ENCODE assay signal across 8 cellular contexts in the genomic region with DNA sequence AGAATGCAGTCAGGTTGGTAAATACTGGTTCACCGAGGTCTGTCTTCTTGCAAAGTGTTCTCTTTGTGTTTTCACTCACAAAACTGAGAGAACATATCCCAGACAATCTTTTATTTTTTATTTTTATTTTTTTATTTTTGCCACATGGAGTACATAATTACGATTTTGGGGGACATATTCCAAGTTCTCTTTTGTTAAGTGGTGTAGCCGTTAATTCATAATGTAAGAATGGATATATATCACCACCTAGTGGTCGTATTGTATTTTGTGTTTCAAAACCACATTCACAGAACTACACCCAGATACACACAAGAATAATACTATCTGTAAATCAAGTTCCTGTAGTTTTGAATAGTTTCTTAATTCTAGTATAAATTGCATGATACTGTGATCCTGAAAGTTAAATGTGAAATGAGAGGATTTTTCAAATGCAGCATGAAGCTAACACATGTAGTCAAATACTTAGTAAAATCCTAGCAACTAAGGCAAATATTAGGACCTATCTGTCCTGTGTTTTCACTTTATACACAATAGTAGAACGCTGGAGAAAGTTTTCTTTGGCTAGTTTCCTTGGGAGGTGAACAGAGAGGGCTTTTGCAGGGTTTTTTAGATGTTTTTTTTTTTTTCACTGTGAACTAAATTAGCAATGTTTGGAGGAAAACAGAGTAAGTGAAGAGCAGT.
DNase-seq lines count a peak whose midpoint lies in the region; ATAC-seq, FAIRE-seq and TF ChIP-seq lines count a peak whose summit lies in the region.

No MANE protein-coding gene starts in this region.

- FAIRE-seq in GM12891 (lab: Jason Lieb, UNC), result peak; percentile 90

- H3K36me3 ChIP-seq in Panc1 (ENCODE audit: control insufficient read depth, insufficient read depth, low read length) (no peaks in the 10 kb centered on the region), neural progenitor cell (no peaks in the 10 kb centered on the region)

- H3K27ac ChIP-seq in Panc1 (ENCODE audit: low read length) (no peak overlapping the region), neural progenitor cell (no peak overlapping the region)

- no peaks in the 10 kb centered on the region for H3F3A ChIP-seq in neural progenitor cell (ENCODE audit: low read depth)

- no peaks in the 10 kb centered on the region for H3K27me3 Mint-ChIP-seq in neural progenitor cell (ENCODE audit: insufficient read depth, low read depth)

- CTCF ChIA-PET in Panc1 (lab: Charles Lee), result no interaction called here

- no peak overlapping the region for H3K27ac Mint-ChIP-seq in neural progenitor cell

- TF ChIP-seq CTCF in Panc1 (IDR thresholded peaks at IDR 0.05) (peak; percentile 51; the same call in 1 of the 2 replicates), epithelial cell of esophagus (IDR thresholded peaks at IDR 0.05; ENCODE audit: insufficient read depth, low read depth, low read length, missing control alignments) (peak; percentile 46), neural progenitor cell (IDR thresholded peaks at IDR 0.05) (peak; percentile 77), lower leg skin (IDR thresholded peaks at IDR 0.05) (peak in 1 of 3 donors; percentile 27)

- no peaks in the 10 kb centered on the region for H4K20me1 ChIP-seq in neural progenitor cell (ENCODE audit: low read depth)

- in situ Hi-C loops in Panc1 (cut with HindIII; ENCODE audit: low pct_unique_long_range_greater_than_20kb, low sequenced_read_pairs), result no loop called here

- ATAC-seq in HG03565 (IDR thresholded peaks at IDR 0.05; ENCODE audit: unreplicated experiment) (peak; percentile 59), Panc1 (peak; percentile 62; the same call in 1 of the 2 replicates), HG03135 (IDR thresholded peaks at IDR 0.05; ENCODE audit: unreplicated experiment) (no peak)

- H3K9me3 Mint-ChIP-seq in neural progenitor cell, result no peaks in the 10 kb centered on the region

- H3K4me1 ChIP-seq in Panc1 (ENCODE audit: control insufficient read depth, insufficient read depth, low read length) (no peaks in the 10 kb centered on the region), neural progenitor cell (peaks cover 14% of the 10 kb centered on the region)

- no peak for TF ChIP-seq POLR2A in GM12891 (IDR thresholded peaks at IDR 0.05; ENCODE audit: low read depth, low read length)
- no peak for TF ChIP-seq POLR2A in lower leg skin (IDR thresholded peaks at IDR 0.05)

- POLR2A ChIA-PET in Panc1 (lab: Charles Lee), result no interaction called here

- peaks cover 36% of the 10 kb centered on the region for H3K36me3 Mint-ChIP-seq in neural progenitor cell

- H3K9ac ChIP-seq in neural progenitor cell, result no peak overlapping the region

- DNase-seq in A172 (ENCODE audit: low spot score) (peak; percentile 42), GM12891 (ENCODE audit: insufficient read length, low spot score) (no peak), Panc1 (ENCODE audit: low read depth, low spot score) (peak; percentile 20), epithelial cell of esophagus (ENCODE audit: low read depth) (peak; percentile 53), neural progenitor cell (ENCODE audit: low spot score) (peak; percentile 50), lower leg skin (ENCODE audit: low spot score in 2 of 2) (no peak)

- H2AFZ ChIP-seq in neural progenitor cell (replicated peaks), result no peak overlapping the region

- H3K4me2 ChIP-seq in neural progenitor cell, result no peak overlapping the region

- BruUV-seq in Panc1 (replicated peaks; lab: Mats Ljungman, UMichigan), result no TSS peak

- H3K4me1 Mint-ChIP-seq in neural progenitor cell, result no peaks in the 10 kb centered on the region

- H3K79me2 ChIP-seq in neural progenitor cell (ENCODE audit: low read depth), result no peaks in the 10 kb centered on the region

- H3K4me3 ChIP-seq in Panc1 (ENCODE audit: low read depth in 2 of 2, low read length in 2 of 2), result no peak overlapping the region
- H3K4me3 ChIP-seq in epithelial cell of esophagus (ENCODE audit: low read length), result no peak overlapping the region
- H3K4me3 ChIP-seq in neural progenitor cell, result no peak overlapping the region
- no peak overlapping the region for H3K4me3 ChIP-seq in lower leg skin (ENCODE audit: low read depth, poor library complexity, severe bottlenecking)

- H3K27me3 ChIP-seq in Panc1 (ENCODE audit: control insufficient read depth, insufficient read depth, low read length), result peaks cover 8% of the 10 kb centered on the region
- H3K27me3 ChIP-seq in neural progenitor cell, result no peaks in the 10 kb centered on the region

- intact Hi-C loops in Panc1 (cut with micrococcal nuclease; ENCODE audit: unreplicated experiment), result loop anchor here (5.0 kb wide), 2 partner anchors 922 to 1212 kb away; no protein-coding TSS in a partner anchor
- intact Hi-C loops in lower leg skin (cut with DNase I; ENCODE audit: low total_unique reads), result loop anchor here (5.0 kb wide), 1 partner anchor 1217 kb away; no protein-coding TSS in a partner anchor

- H3K9me3 ChIP-seq in Panc1 (ENCODE audit: control insufficient read depth, insufficient read depth, low read depth, low read length) (no peaks in the 10 kb centered on the region), neural progenitor cell (ENCODE audit: low read depth) (no peaks in the 10 kb centered on the region)

- no peak overlapping the region for H3K4me3 Mint-ChIP-seq in neural progenitor cell

- WGBS in lower leg skin, 2 donors, result 22 to 23% methylated on average over 5 of the region's 5 CpGs

TF ChIP-seq in GM12891, 5 proteins besides CTCF, POLR2A, EP300 and RAD21:
- TF ChIP-seq POLR2AphosphoS5 (IDR thresholded peaks at IDR 0.05; ENCODE audit: low read depth, low read length) (no peak), PAX5 (IDR thresholded peaks at IDR 0.05; ENCODE audit: insufficient read depth, low read length, severe bottlenecking) (no peak), TAF1 (IDR thresholded peaks at IDR 0.05; ENCODE audit: low read depth, low read length) (no peak), POU2F2 (IDR thresholded peaks at IDR 0.05; ENCODE audit: low read depth, low read length) (no peak), SPI1 (IDR thresholded peaks at IDR 0.05; ENCODE audit: low read depth, low read length) (no peak)

Comparison
In these comparisons a context has a peak if more than half of its experiments do, and no peak if none do; other contexts are left out.
1. DNase-seq: peak in A172 (single experiment), Panc1 (single experiment), epithelial cell of esophagus (single experiment) and neural progenitor cell (single experiment); none in GM12891 (single experiment) and lower leg skin (0 of 2).